ENCODE assay signal across 9 cellular contexts in genomic region chr2:172710584-172711024, GRCh38. TPM values are rescaled to one million over a fixed set of nuclear protein-coding genes. Genes with fewer than 3 reads are reported as not detected.
DNase-seq lines count a peak whose midpoint lies in the region; ATAC-seq and TF ChIP-seq lines count a peak whose summit lies in the region.
"Had no signal": no experiment of that assay in that cellular context is flagged by ENCODE, and none has a peak within 500 bp of the region (broad histone marks: within the 10 kb centered on the region; RNA-seq: fewer than 3 reads in every experiment).

No MANE protein-coding gene starts in this region.

- no peaks in the 10 kb centered on the region for H3K36me3 ChIP-seq in kidney epithelial cell (ENCODE audit: control insufficient read depth, insufficient read depth, low read length)
- H3K36me3 ChIP-seq: BLaER1 had no signal

- no peak overlapping the region for H3K4me3 ChIP-seq in kidney epithelial cell (ENCODE audit: low read depth, low read length)
- H3K4me3 ChIP-seq: BLaER1 had no signal

- no peak overlapping the region for H3K27ac ChIP-seq in RWPE1
- H3K27ac ChIP-seq: BLaER1 had no signal

- peak; percentile 2 to 51 (median 33) for DNase-seq in NCI-H1417 (lab: John Stamatoyannopoulos, UW)
- no peak for DNase-seq in NCI-H1417 treated with DMSO at 0.1 percent for 48 hours (lab: John Stamatoyannopoulos, UW)
- peak; percentile 47 for DNase-seq in LoVo (ENCODE audit: low spot score)
- peak; percentile 84 for DNase-seq in RWPE1 (ENCODE audit: low spot score)
- DNase-seq in brain pericyte (ENCODE audit: low read depth, low spot score) = peak; percentile 80
- DNase-seq in kidney epithelial cell (ENCODE audit: low read depth) = peak; percentile 89
- peak; percentile 71 for DNase-seq in superior temporal gyrus (ENCODE audit: extremely low spot score)

- no peaks in the 10 kb centered on the region for H3K27me3 ChIP-seq in kidney epithelial cell (ENCODE audit: control insufficient read depth, insufficient read depth, low read length)
- H3K27me3 ChIP-seq: BLaER1 had no signal

- CTCF ChIA-PET in RWPE1 (lab: Yijun Ruan, JAX) = interaction anchor here (0.5 to 1.0 kb wide), 11 partner anchors 9 to 550 kb away, joined by 3 to 4 read pairs (median 3); no protein-coding TSS in a partner anchor

- POLR2A ChIA-PET in RWPE1 (lab: Yijun Ruan, JAX; ENCODE audit: low non-redundant PET) = no interaction called here

- no peak for ATAC-seq in GM21526 (IDR thresholded peaks at IDR 0.05; ENCODE audit: low FRiP score, unreplicated experiment)

- TF ChIP-seq CTCF in RWPE1 (conservative IDR thresholded peaks at IDR 0.05; ENCODE audit: low read depth) = peak; percentile 82
- TF ChIP-seq CTCF in kidney epithelial cell (IDR thresholded peaks at IDR 0.05; ENCODE audit: insufficient read depth, low read length, poor library complexity, severe bottlenecking) = peak; percentile 83

RNA-seq across cellular contexts. Expression of gene RAPGEF4, which starts 25.0 kb away (rescaled TPM):
- total RNA-seq in kidney epithelial cell = 0.71 and 1.0 TPM in 2 replicates
